2 cellular contexts compared by ENCODE assay signal in the genomic region with DNA sequence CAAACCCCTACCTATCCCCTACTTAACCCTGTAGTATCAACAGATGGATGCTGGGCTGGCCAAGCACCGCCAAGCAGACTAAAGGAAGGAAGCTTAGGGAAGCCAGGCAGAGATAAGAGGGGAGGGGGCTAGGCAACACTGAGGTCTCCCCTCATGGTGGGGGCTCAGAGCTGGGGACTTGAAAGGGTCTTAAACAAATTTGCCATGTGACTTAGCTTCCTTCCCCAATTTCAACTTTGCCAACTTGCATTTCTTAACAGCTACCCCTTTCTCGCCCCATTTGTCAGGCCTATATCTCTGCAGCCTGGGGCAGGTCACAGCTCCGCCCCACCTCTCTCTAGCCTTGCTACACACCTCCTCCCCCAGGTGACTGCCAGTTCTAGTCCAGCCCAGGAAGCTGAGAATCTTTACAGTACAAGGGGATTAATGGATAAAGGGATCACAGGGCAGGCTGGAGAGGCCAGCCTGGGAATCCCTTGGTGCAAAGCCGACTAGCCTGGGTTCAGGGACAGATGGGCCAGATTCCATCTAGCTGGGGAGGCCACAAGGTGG.
TF ChIP-seq lines count a peak whose summit lies in the region.

No MANE protein-coding gene starts in this region.

TF ChIP-seq in K562, 482 proteins besides CTCF, POLR2A, EP300 and RAD21 (continued from another document and continues in another):
- TF ChIP-seq, protein P1, sequence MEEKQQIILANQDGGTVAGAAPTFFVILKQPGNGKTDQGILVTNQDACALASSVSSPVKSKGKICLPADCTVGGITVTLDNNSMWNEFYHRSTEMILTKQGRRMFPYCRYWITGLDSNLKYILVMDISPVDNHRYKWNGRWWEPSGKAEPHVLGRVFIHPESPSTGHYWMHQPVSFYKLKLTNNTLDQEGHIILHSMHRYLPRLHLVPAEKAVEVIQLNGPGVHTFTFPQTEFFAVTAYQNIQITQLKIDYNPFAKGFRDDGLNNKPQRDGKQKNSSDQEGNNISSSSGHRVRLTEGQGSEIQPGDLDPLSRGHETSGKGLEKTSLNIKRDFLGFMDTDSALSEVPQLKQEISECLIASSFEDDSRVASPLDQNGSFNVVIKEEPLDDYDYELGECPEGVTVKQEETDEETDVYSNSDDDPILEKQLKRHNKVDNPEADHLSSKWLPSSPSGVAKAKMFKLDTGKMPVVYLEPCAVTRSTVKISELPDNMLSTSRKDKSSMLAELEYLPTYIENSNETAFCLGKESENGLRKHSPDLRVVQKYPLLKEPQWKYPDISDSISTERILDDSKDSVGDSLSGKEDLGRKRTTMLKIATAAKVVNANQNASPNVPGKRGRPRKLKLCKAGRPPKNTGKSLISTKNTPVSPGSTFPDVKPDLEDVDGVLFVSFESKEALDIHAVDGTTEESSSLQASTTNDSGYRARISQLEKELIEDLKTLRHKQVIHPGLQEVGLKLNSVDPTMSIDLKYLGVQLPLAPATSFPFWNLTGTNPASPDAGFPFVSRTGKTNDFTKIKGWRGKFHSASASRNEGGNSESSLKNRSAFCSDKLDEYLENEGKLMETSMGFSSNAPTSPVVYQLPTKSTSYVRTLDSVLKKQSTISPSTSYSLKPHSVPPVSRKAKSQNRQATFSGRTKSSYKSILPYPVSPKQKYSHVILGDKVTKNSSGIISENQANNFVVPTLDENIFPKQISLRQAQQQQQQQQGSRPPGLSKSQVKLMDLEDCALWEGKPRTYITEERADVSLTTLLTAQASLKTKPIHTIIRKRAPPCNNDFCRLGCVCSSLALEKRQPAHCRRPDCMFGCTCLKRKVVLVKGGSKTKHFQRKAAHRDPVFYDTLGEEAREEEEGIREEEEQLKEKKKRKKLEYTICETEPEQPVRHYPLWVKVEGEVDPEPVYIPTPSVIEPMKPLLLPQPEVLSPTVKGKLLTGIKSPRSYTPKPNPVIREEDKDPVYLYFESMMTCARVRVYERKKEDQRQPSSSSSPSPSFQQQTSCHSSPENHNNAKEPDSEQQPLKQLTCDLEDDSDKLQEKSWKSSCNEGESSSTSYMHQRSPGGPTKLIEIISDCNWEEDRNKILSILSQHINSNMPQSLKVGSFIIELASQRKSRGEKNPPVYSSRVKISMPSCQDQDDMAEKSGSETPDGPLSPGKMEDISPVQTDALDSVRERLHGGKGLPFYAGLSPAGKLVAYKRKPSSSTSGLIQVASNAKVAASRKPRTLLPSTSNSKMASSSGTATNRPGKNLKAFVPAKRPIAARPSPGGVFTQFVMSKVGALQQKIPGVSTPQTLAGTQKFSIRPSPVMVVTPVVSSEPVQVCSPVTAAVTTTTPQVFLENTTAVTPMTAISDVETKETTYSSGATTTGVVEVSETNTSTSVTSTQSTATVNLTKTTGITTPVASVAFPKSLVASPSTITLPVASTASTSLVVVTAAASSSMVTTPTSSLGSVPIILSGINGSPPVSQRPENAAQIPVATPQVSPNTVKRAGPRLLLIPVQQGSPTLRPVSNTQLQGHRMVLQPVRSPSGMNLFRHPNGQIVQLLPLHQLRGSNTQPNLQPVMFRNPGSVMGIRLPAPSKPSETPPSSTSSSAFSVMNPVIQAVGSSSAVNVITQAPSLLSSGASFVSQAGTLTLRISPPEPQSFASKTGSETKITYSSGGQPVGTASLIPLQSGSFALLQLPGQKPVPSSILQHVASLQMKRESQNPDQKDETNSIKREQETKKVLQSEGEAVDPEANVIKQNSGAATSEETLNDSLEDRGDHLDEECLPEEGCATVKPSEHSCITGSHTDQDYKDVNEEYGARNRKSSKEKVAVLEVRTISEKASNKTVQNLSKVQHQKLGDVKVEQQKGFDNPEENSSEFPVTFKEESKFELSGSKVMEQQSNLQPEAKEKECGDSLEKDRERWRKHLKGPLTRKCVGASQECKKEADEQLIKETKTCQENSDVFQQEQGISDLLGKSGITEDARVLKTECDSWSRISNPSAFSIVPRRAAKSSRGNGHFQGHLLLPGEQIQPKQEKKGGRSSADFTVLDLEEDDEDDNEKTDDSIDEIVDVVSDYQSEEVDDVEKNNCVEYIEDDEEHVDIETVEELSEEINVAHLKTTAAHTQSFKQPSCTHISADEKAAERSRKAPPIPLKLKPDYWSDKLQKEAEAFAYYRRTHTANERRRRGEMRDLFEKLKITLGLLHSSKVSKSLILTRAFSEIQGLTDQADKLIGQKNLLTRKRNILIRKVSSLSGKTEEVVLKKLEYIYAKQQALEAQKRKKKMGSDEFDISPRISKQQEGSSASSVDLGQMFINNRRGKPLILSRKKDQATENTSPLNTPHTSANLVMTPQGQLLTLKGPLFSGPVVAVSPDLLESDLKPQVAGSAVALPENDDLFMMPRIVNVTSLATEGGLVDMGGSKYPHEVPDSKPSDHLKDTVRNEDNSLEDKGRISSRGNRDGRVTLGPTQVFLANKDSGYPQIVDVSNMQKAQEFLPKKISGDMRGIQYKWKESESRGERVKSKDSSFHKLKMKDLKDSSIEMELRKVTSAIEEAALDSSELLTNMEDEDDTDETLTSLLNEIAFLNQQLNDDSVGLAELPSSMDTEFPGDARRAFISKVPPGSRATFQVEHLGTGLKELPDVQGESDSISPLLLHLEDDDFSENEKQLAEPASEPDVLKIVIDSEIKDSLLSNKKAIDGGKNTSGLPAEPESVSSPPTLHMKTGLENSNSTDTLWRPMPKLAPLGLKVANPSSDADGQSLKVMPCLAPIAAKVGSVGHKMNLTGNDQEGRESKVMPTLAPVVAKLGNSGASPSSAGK (IDR thresholded peaks at IDR 0.05), result no peak
- no peak for TF ChIP-seq ELF2 (CRISPR knock-in tag; IDR thresholded peaks at IDR 0.05)
- TF ChIP-seq, protein P2, sequence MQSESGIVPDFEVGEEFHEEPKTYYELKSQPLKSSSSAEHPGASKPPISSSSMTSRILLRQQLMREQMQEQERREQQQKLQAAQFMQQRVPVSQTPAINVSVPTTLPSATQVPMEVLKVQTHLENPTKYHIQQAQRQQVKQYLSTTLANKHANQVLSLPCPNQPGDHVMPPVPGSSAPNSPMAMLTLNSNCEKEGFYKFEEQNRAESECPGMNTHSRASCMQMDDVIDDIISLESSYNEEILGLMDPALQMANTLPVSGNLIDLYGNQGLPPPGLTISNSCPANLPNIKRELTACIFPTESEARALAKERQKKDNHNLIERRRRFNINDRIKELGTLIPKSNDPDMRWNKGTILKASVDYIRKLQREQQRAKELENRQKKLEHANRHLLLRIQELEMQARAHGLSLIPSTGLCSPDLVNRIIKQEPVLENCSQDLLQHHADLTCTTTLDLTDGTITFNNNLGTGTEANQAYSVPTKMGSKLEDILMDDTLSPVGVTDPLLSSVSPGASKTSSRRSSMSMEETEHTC (IDR thresholded peaks at IDR 0.05), result no peak
- TF ChIP-seq ZNF41 (CRISPR knock-in tag; conservative IDR thresholded peaks at IDR 0.05), result no peak; the same call in 1 of the 2 replicates
- TF ChIP-seq BACH1 (tag; IDR thresholded peaks at IDR 0.05), result 0 out of 2 replicates have a peak, but pooled peaks have one; percentile 30
- no peak for TF ChIP-seq NFIC (IDR thresholded peaks at IDR 0.05)
- TF ChIP-seq SAFB2 (IDR thresholded peaks at IDR 0.05; ENCODE audit: borderline replicate concordance, low read depth, low read length, severe bottlenecking), result no peak
- no peak for TF ChIP-seq PYGO2 (tag; IDR thresholded peaks at IDR 0.05)
- TF ChIP-seq XRCC5 (IDR thresholded peaks at IDR 0.05; ENCODE audit: low read depth, low read length), result no peak
- TF ChIP-seq ZNF75A (CRISPR knock-in tag; IDR thresholded peaks at IDR 0.05), result no peak
- TF ChIP-seq NRF1 (conservative IDR thresholded peaks at IDR 0.05 in 1 of 2, IDR thresholded peaks at IDR 0.05 in 1 of 2), result no peak; a peak in 1 of 4 replicates
- no peak for TF ChIP-seq SIRT6 (IDR thresholded peaks at IDR 0.05; ENCODE audit: low read depth, low read length)

TF ChIP-seq in HEK293T, 16 proteins besides CTCF, POLR2A, EP300 and RAD21 (continued from another document):
- TF ChIP-seq SUZ12 (IDR thresholded peaks at IDR 0.05) (no peak), FOXK2 (IDR thresholded peaks at IDR 0.05) (no peak), ARNT (IDR thresholded peaks at IDR 0.05) (no peak)
